Comparison of ENCODE assay signal across 8 cellular contexts in genomic region chrX:103254921-103255455, GRCh38. TPM values are rescaled to one million over a fixed set of nuclear protein-coding genes. Genes with fewer than 3 reads are reported as not detected.
DNase-seq lines count a peak whose midpoint lies in the region; ATAC-seq and TF ChIP-seq lines count a peak whose summit lies in the region.

Gene TCEAL8 (minus strand): TSS chrX:103255155. CDS start chrX:103253979, 1,176 bp downstream.

- H3K27ac ChIP-seq in upper lobe of left lung, result peak within 1 kb of the TSS; percentile 81 to 89 (median 86)

- peak in 2 of 4 donors; percentile 33 to 60 for TF ChIP-seq POLR2A in upper lobe of left lung (IDR thresholded peaks at IDR 0.05)

- TF ChIP-seq EP300 in upper lobe of left lung (IDR thresholded peaks at IDR 0.05), result no peak

- peak; percentile 34 for DNase-seq in GM06990 (ENCODE audit: extremely low read depth, insufficient read length)
- DNase-seq in NCI-H1092 (lab: John Stamatoyannopoulos, UW), result peak; percentile 75
- DNase-seq in T follicular helper cell (ENCODE audit: low read depth), result peak; percentile 58
- peak; percentile 30 for DNase-seq in amniotic stem cell (lab: John Stamatoyannopoulos, UW)
- peak; percentile 87 for DNase-seq in left cardiac atrium
- DNase-seq in posterior cingulate gyrus, result peak; percentile 69 to 97 (median 84)
- peak in 1 of 2 donors; percentile 89 for DNase-seq in upper lobe of left lung

- H3K36me3 ChIP-seq in GM06990 (ENCODE audit: control insufficient read depth, insufficient read depth, low read length) (no peaks in the 10 kb centered on the region), upper lobe of left lung (peaks cover 0 to 4% (median 0%) of the 10 kb centered on the region in 4 donors)

- no peaks in the 10 kb centered on the region for H3K27me3 ChIP-seq in GM06990 (replicated peaks; ENCODE audit: control insufficient read depth, insufficient read depth, low read length)
- no peaks in the 10 kb centered on the region for H3K27me3 ChIP-seq in upper lobe of left lung

- H3K4me1 ChIP-seq in upper lobe of left lung, result peaks cover 0 to 3% (median 0%) of the 10 kb centered on the region in 4 donors

- H3K9me3 ChIP-seq in upper lobe of left lung, result no peaks in the 10 kb centered on the region

- intact Hi-C loops in left cardiac atrium (cut with DNase I) (no loop called here), posterior cingulate gyrus (cut with DNase I) (loop anchor here (5.0 kb wide), 1 partner anchor 43 kb away; no protein-coding TSS in a partner anchor)

- H3K4me3 ChIP-seq in GM06990 (replicated peaks; ENCODE audit: low read depth, low read length) (peak within 1 kb of the TSS; percentile 72), upper lobe of left lung (peak within 1 kb of the TSS; percentile 55 to 71 (median 66))

- ATAC-seq in HG02588 (IDR thresholded peaks at IDR 0.05; ENCODE audit: unreplicated experiment) (peak; percentile 96), left cardiac atrium (peak; percentile 96 to 99), upper lobe of left lung (ENCODE audit: low FRiP score in 2 of 2) (peak; percentile 92 to 98)

- TF ChIP-seq CTCF in GM06990 (IDR thresholded peaks at IDR 0.05; ENCODE audit: insufficient read depth, low read length, poor library complexity, severe bottlenecking) (no peak), upper lobe of left lung (IDR thresholded peaks at IDR 0.05) (no peak)

- 0 to 26% methylated on average over 11 to 22 of the region's 22 CpGs for WGBS in upper lobe of left lung, 2 donors

RNA-seq across cellular contexts. Expression of gene TCEAL8, which starts in this region (rescaled TPM):
- total RNA-seq in left cardiac atrium (10 to 100 TPM; 46.1 to 53.3 TPM), upper lobe of left lung (10 to 100 TPM; 24.1 to 74.5 (median 41.7) TPM)
